Comparison of ENCODE assay signal across 18 cellular contexts in genomic region chr3:13251166-13251892, GRCh38.
DNase-seq lines count a peak whose midpoint lies in the region; ATAC-seq, FAIRE-seq and TF ChIP-seq lines count a peak whose summit lies in the region.
"Had no signal": no experiment of that assay in that cellular context is flagged by ENCODE, and none has a peak within 500 bp of the region (broad histone marks: within the 10 kb centered on the region; RNA-seq: fewer than 3 reads in every experiment).

No MANE protein-coding gene starts in this region.

- no peaks in the 10 kb centered on the region for H3K27me3 ChIP-seq in psoas muscle (ENCODE audit: insufficient read depth in 3 of 3, low read length in 2 of 3)

- no peaks in the 10 kb centered on the region for H3K9me3 ChIP-seq in psoas muscle
- H3K9me3 ChIP-seq: HAP-1, SJCRH30 had no signal

- H3K27me3 Mint-ChIP-seq in endothelial cell (ENCODE audit: unreplicated experiment), result peaks cover 4% of the 10 kb centered on the region

- H3K27ac ChIP-seq in psoas muscle, result no peak overlapping the region
- H3K27ac ChIP-seq: PC-9, SJCRH30 had no signal

- H3K4me1 Mint-ChIP-seq in endothelial cell (ENCODE audit: unreplicated experiment), result peaks cover 35% of the 10 kb centered on the region

- H3K4me3 Mint-ChIP-seq in endothelial cell (ENCODE audit: unreplicated experiment), result no peak overlapping the region

- no peak overlapping the region for H3K4me3 ChIP-seq in psoas muscle
- H3K4me3 ChIP-seq: HAP-1, PC-9, SJCRH30 had no signal

- FAIRE-seq in G401.6 (lab: Jason Lieb, UNC), result peak; percentile 15
- FAIRE-seq: HTR-8/SVneo had no signal

- DNase-seq in NCI-H2029 treated with DMSO at 0.1 percent for 48 hours (lab: John Stamatoyannopoulos, UW) (peak; percentile 64), endothelial cell (ENCODE audit: low spot score) (no peak), psoas muscle (peak; percentile 31 to 69), iPS-NIHi7 (ENCODE audit: extremely low spot score) (no peak), posterior vena cava (ENCODE audit: low spot score) (no peak)
- DNase-seq in activated naive CD4-positive, alpha-beta T cell (lab: John Stamatoyannopoulos, UW), result no peak
- DNase-seq: ACHN, DMS 273 treated with DMSO at 0.1 percent for 48 hours, GDM1, NCI-H1105, NCI-H226, NCI-H524, PC-9, SJCRH30 had no signal

- TF ChIP-seq CTCF in endothelial cell (IDR thresholded peaks at IDR 0.05; ENCODE audit: unreplicated experiment) (no peak), psoas muscle (IDR thresholded peaks at IDR 0.05) (no peak)

- H3K27ac Mint-ChIP-seq in endothelial cell (ENCODE audit: unreplicated experiment), result peak overlapping the region; percentile 83

- intact Hi-C loops in psoas muscle (cut with DNase I), result no loop called here
- intact Hi-C loops in posterior vena cava (cut with DNase I), result no loop called here

- H3K4me1 ChIP-seq in psoas muscle, result peaks cover 6% of the 10 kb centered on the region
- H3K4me1 ChIP-seq: HAP-1, SJCRH30 had no signal

- no peaks in the 10 kb centered on the region for H3K36me3 ChIP-seq in psoas muscle (ENCODE audit: insufficient read depth in 1 of 2, low read depth in 1 of 2)
- H3K36me3 ChIP-seq: HAP-1, SJCRH30 had no signal

- WGBS in psoas muscle, 3 donors, result 42 to 59% (median 54%) methylated on average over 4 of the region's 4 CpGs

- peaks cover 17% of the 10 kb centered on the region for H3K36me3 Mint-ChIP-seq in endothelial cell (ENCODE audit: low read depth, unreplicated experiment)

- peak; percentile 90 to 96 (median 94) for ATAC-seq in psoas muscle
- no peak for ATAC-seq in GM19351 (IDR thresholded peaks at IDR 0.05; ENCODE audit: unreplicated experiment)

- no peaks in the 10 kb centered on the region for H3K9me3 Mint-ChIP-seq in endothelial cell (ENCODE audit: unreplicated experiment)

Comparison
In these comparisons a context has a peak if more than half of its experiments do, and no peak if none do; other contexts are left out.
1. DNase-seq: peak in NCI-H2029 treated with DMSO at 0.1 percent for 48 hours (single experiment) and psoas muscle (2 of 2); none in endothelial cell (single experiment), activated naive CD4-positive, alpha-beta T cell (0 of 4), iPS-NIHi7 (single experiment) and posterior vena cava (single experiment).